In genomic region chr9:114047717-114048116, GRCh38 we compare ENCODE assay signal across 9 cellular contexts. TPM values are rescaled to one million over a fixed set of nuclear protein-coding genes. Genes with fewer than 3 reads are reported as not detected.
DNase-seq lines count a peak whose midpoint lies in the region; ATAC-seq and TF ChIP-seq lines count a peak whose summit lies in the region.
"Had no signal": no experiment of that assay in that cellular context is flagged by ENCODE, and none has a peak within 500 bp of the region (broad histone marks: within the 10 kb centered on the region; RNA-seq: fewer than 3 reads in every experiment).

No MANE protein-coding gene starts in this region.

- ATAC-seq in GM19328 (IDR thresholded peaks at IDR 0.05; ENCODE audit: unreplicated experiment) (no peak), GM18870 (IDR thresholded peaks at IDR 0.05; ENCODE audit: unreplicated experiment) (no peak), GM19452 (IDR thresholded peaks at IDR 0.05; ENCODE audit: unreplicated experiment) (no peak)
- no peak for ATAC-seq in stimulated activated naive CD8-positive, alpha-beta T cell treated with anti-CD3 and anti-CD28 coated beads, Interleukin-15, Interleukin-2, amounts not matched to agents 100 U/mL and 50 U/mL, for 24 hours

- H3K4me3 ChIP-seq in LNCaP clone FGC (ENCODE audit: low read depth, low read length), result no peak overlapping the region

- in situ Hi-C loops in T47D (cut with HindIII; ENCODE audit: low pct_unique_long_range_greater_than_20kb, low sequenced_read_pairs), result no loop called here

- DNase-seq in EH (ENCODE audit: low read depth) (peak; percentile 12), LNCaP clone FGC (ENCODE audit: low read depth) (no peak), T47D (ENCODE audit: low read depth in 1 of 2, low spot score in 1 of 2) (peak; percentile 73 to 74), mesenteric fat pad (ENCODE audit: low spot score) (peak; percentile 26)
- DNase-seq in stimulated activated naive CD8-positive, alpha-beta T cell treated with anti-CD3 and anti-CD28 coated beads, Interleukin-15, Interleukin-2, amounts not matched to agents 100 U/mL and 50 U/mL, for 24 hours, result no peak

- peak; percentile 47 for TF ChIP-seq CTCF in LNCaP clone FGC (IDR thresholded peaks at IDR 0.05; ENCODE audit: control insufficient read depth, extremely low read depth, insufficient read depth)

RNA-seq across cellular contexts. Expression of gene AMBP, which starts 30.4 kb away (rescaled TPM):
- not detected for total RNA-seq in mesenteric fat pad
- total RNA-seq: temporal lobe had no signal

RNA-seq across cellular contexts. Expression of gene KIF12, which starts 51.4 kb away (rescaled TPM):
- 0.84 TPM for total RNA-seq in mesenteric fat pad

Comparison
In these comparisons a context has a peak if more than half of its experiments do, and no peak if none do; other contexts are left out.
1. DNase-seq: peak in EH (single experiment), T47D (2 of 2) and mesenteric fat pad (single experiment); none in LNCaP clone FGC (single experiment) and stimulated activated naive CD8-positive, alpha-beta T cell treated with anti-CD3 and anti-CD28 coated beads, Interleukin-15, Interleukin-2, amounts not matched to agents 100 U/mL and 50 U/mL, for 24 hours (single experiment).